ENCODE assay signal across 23 cellular contexts in the genomic region with DNA sequence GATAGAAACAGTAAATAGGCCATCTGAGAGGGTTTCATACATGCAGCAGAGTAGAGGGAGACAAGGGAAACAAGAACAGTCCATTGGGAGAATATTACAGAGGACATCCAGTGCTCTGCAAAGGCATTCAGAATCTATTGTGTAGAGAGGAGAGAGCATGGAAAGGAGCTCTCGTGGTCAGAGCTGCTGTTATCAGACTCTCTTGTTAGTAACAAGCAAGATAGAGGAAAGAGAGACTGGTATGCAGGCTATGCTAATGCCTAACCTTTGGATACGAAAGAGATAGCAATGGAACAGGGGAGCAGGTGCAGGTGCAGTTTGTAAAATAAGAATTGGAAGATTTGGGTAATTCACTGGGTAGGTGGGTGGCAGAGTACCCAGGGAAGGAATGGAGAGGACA.
DNase-seq lines count a peak whose midpoint lies in the region; ATAC-seq and TF ChIP-seq lines count a peak whose summit lies in the region.
"Had no signal": no experiment of that assay in that cellular context is flagged by ENCODE, and none has a peak within 500 bp of the region (broad histone marks: within the 10 kb centered on the region; RNA-seq: fewer than 3 reads in every experiment).

No MANE protein-coding gene starts in this region.

- POLR2A ChIA-PET in WTC11 (lab: Charles Lee), result no interaction called here
- POLR2A ChIA-PET in naive thymus-derived CD4-positive, alpha-beta T cell (lab: Charles Lee), result no interaction called here

- peaks cover 10% of the 10 kb centered on the region for H3K4me1 Mint-ChIP-seq in GM23338
- H3K4me1 Mint-ChIP-seq in WTC11, result peaks cover 11% of the 10 kb centered on the region
- H3K4me1 Mint-ChIP-seq in endodermal cell, result peaks cover 12% of the 10 kb centered on the region
- no peaks in the 10 kb centered on the region for H3K4me1 Mint-ChIP-seq in neural progenitor cell
- no peaks in the 10 kb centered on the region for H3K4me1 Mint-ChIP-seq in naive thymus-derived CD4-positive, alpha-beta T cell
- H3K4me1 Mint-ChIP-seq: CD14-positive monocyte; CD8-positive, alpha-beta memory T cell had no signal

- no peak overlapping the region for H3K9ac ChIP-seq in endodermal cell (ENCODE audit: extremely low read depth, low read length, poor library complexity, severe bottlenecking)
- H3K9ac ChIP-seq in neural progenitor cell, result no peak overlapping the region
- H3K9ac ChIP-seq: BLaER1 treated with 17β-estradiol and CSF1 and Interleukin-3, amounts not matched to agents 10 nM and 100 nM; GM23248 had no signal

- H3K9me3 ChIP-seq in endodermal cell (ENCODE audit: control insufficient read depth, low read length) (no peaks in the 10 kb centered on the region), neural progenitor cell (ENCODE audit: low read depth) (no peaks in the 10 kb centered on the region)
- H3K9me3 ChIP-seq in naive thymus-derived CD4-positive, alpha-beta T cell (ENCODE audit: control insufficient read depth in 2 of 3, low read length in 3 of 3), result no peaks in the 10 kb centered on the region
- H3K9me3 ChIP-seq: A549; BE2C; BLaER1 treated with 17β-estradiol and CSF1 and Interleukin-3, amounts not matched to agents 10 nM and 100 nM had no signal

- H3K36me3 Mint-ChIP-seq in GM23338 (ENCODE audit: low read depth) (peaks cover 5% of the 10 kb centered on the region; the same call in 1 of the 3 replicates), WTC11 (peaks cover 19% of the 10 kb centered on the region), endodermal cell (ENCODE audit: low read depth) (no peaks in the 10 kb centered on the region), neural progenitor cell (no peaks in the 10 kb centered on the region)
- no peaks in the 10 kb centered on the region for H3K36me3 Mint-ChIP-seq in naive thymus-derived CD4-positive, alpha-beta T cell
- H3K36me3 Mint-ChIP-seq: CD14-positive monocyte; CD8-positive, alpha-beta memory T cell had no signal

- WGBS in endodermal cell (ENCODE audit: insufficient coverage in 1 of 2, insufficient read length in 1 of 2), 2 experiments, result 43 to 55% methylated on average over 1 to 2 of the region's 2 CpGs

- H3K79me2 ChIP-seq in GM23338 (replicated peaks; ENCODE audit: insufficient read depth), result no peaks in the 10 kb centered on the region
- H3K79me2 ChIP-seq in neural progenitor cell (ENCODE audit: low read depth), result no peaks in the 10 kb centered on the region

- H3K27ac ChIP-seq in GM23338 (ENCODE audit: low read depth) (no peak overlapping the region), endodermal cell (ENCODE audit: low read depth, low read length) (no peak overlapping the region), neural progenitor cell (no peak overlapping the region)
- H3K27ac ChIP-seq in naive thymus-derived CD4-positive, alpha-beta T cell (ENCODE audit: low read depth, low read length), result no peak overlapping the region
- H3K27ac ChIP-seq: A549; BLaER1 treated with 17β-estradiol and CSF1 and Interleukin-3, amounts not matched to agents 10 nM and 100 nM; GM23248 had no signal

- H3K36me3 ChIP-seq in GM23338 (ENCODE audit: insufficient read depth) (no peaks in the 10 kb centered on the region), endodermal cell (ENCODE audit: control insufficient read depth, insufficient read depth, low read length) (no peaks in the 10 kb centered on the region), neural progenitor cell (no peaks in the 10 kb centered on the region)
- H3K36me3 ChIP-seq in naive thymus-derived CD4-positive, alpha-beta T cell (ENCODE audit: control insufficient read depth in 2 of 3, insufficient read depth in 3 of 3, low read length in 3 of 3), result no peaks in the 10 kb centered on the region
- H3K36me3 ChIP-seq: BE2C; BLaER1 treated with 17β-estradiol and CSF1 and Interleukin-3, amounts not matched to agents 10 nM and 100 nM had no signal

- no peaks in the 10 kb centered on the region for H4K20me1 ChIP-seq in GM23338 (replicated peaks; ENCODE audit: insufficient read depth)
- no peaks in the 10 kb centered on the region for H4K20me1 ChIP-seq in neural progenitor cell (ENCODE audit: low read depth)
- H4K20me1 ChIP-seq: BLaER1 treated with 17β-estradiol and CSF1 and Interleukin-3, amounts not matched to agents 10 nM and 100 nM had no signal

- intact Hi-C loops in naive thymus-derived CD4-positive, alpha-beta T cell (cut with micrococcal nuclease), result no loop called here

- H2AFZ ChIP-seq in GM23338 (no peak overlapping the region), neural progenitor cell (replicated peaks) (peak overlapping the region; percentile 47)
- H2AFZ ChIP-seq: GM23248 had no signal

- H3F3A ChIP-seq in GM23338 (replicated peaks; ENCODE audit: low read depth) (0 out of 2 replicates have a peak, but pooled peaks cover 5% of the 10 kb centered on the region), neural progenitor cell (ENCODE audit: low read depth) (no peaks in the 10 kb centered on the region)

- H3K4me1 ChIP-seq in GM23338 (ENCODE audit: insufficient read depth), result 0 out of 2 replicates have a peak, but pooled peaks cover 4% of the 10 kb centered on the region
- no peaks in the 10 kb centered on the region for H3K4me1 ChIP-seq in endodermal cell (ENCODE audit: control insufficient read depth, insufficient read depth, low read length)
- no peaks in the 10 kb centered on the region for H3K4me1 ChIP-seq in neural progenitor cell
- H3K4me1 ChIP-seq in naive thymus-derived CD4-positive, alpha-beta T cell (ENCODE audit: control insufficient read depth in 2 of 2, insufficient read depth in 2 of 2, low read length in 2 of 2), result no peaks in the 10 kb centered on the region
- H3K4me1 ChIP-seq: A549; BE2C; BLaER1 treated with 17β-estradiol and CSF1 and Interleukin-3, amounts not matched to agents 10 nM and 100 nM had no signal

- no peaks in the 10 kb centered on the region for H3K9me2 ChIP-seq in GM23338 (ENCODE audit: insufficient read depth)

- H3K4me3 Mint-ChIP-seq in GM23338 (no peak overlapping the region), WTC11 (no peak overlapping the region), endodermal cell (no peak overlapping the region), neural progenitor cell (peak overlapping the region; percentile 22)
- H3K4me3 Mint-ChIP-seq in naive thymus-derived CD4-positive, alpha-beta T cell, result no peak overlapping the region
- H3K4me3 Mint-ChIP-seq: CD14-positive monocyte; CD4-positive, alpha-beta T cell; CD8-positive, alpha-beta memory T cell had no signal

- DNase-seq in GM23338 (ENCODE audit: low spot score) (peak; percentile 17), WTC11 (ENCODE audit: low spot score) (no peak), endodermal cell (no peak), neural progenitor cell (ENCODE audit: low spot score) (no peak), NCI-H774 (lab: John Stamatoyannopoulos, UW) (no peak)
- no peak for DNase-seq in naive thymus-derived CD4-positive, alpha-beta T cell
- DNase-seq: 8988T; ACHN; AML-193; BE2C; CD4-positive, alpha-beta T cell; CD8-positive, alpha-beta memory T cell; DMS 273 treated with DMSO at 0.1 percent for 48 hours; DMS79; EL; GDM1; GM23248; HCEC 1CT had no signal

- CTCF ChIA-PET in WTC11 (lab: Charles Lee), result no interaction called here
- CTCF ChIA-PET in naive thymus-derived CD4-positive, alpha-beta T cell (lab: Charles Lee), result no interaction called here

- no peaks in the 10 kb centered on the region for H3K27me3 ChIP-seq in GM23338 (ENCODE audit: insufficient read depth)
- no peaks in the 10 kb centered on the region for H3K27me3 ChIP-seq in endodermal cell (ENCODE audit: control insufficient read depth, insufficient read depth, low read length, poor library complexity, severe bottlenecking)
- no peaks in the 10 kb centered on the region for H3K27me3 ChIP-seq in neural progenitor cell
- no peaks in the 10 kb centered on the region for H3K27me3 ChIP-seq in naive thymus-derived CD4-positive, alpha-beta T cell (ENCODE audit: control insufficient read depth in 2 of 2, insufficient read depth in 2 of 2, low read length in 2 of 2)
- H3K27me3 ChIP-seq: BE2C; BLaER1 treated with 17β-estradiol and CSF1 and Interleukin-3, amounts not matched to agents 10 nM and 100 nM had no signal

- ATAC-seq in GM23338 (peak; percentile 76), WTC11 (peak; percentile 73), GM21381 (IDR thresholded peaks at IDR 0.05; ENCODE audit: unreplicated experiment) (no peak), HG03280 (IDR thresholded peaks at IDR 0.05; ENCODE audit: unreplicated experiment) (no peak)
- ATAC-seq in naive thymus-derived CD4-positive, alpha-beta T cell, result no peak
- ATAC-seq: A549 had no signal

- H3K4me3 ChIP-seq in GM23338, result no peak overlapping the region
- peak overlapping the region; percentile 26 for H3K4me3 ChIP-seq in endodermal cell (ENCODE audit: low read length)
- H3K4me3 ChIP-seq in neural progenitor cell, result no peak overlapping the region
- H3K4me3 ChIP-seq in naive thymus-derived CD4-positive, alpha-beta T cell (ENCODE audit: low read length), result no peak overlapping the region
- H3K4me3 ChIP-seq: A549; BLaER1 treated with 17β-estradiol and CSF1 and Interleukin-3, amounts not matched to agents 10 nM and 100 nM; GM23248 had no signal

- H3K9me3 Mint-ChIP-seq in GM23338 (peaks cover 2% of the 10 kb centered on the region; the same call in 2 of the 3 replicates), WTC11 (peaks cover 43% of the 10 kb centered on the region), endodermal cell (no peaks in the 10 kb centered on the region), neural progenitor cell (no peaks in the 10 kb centered on the region)
- H3K9me3 Mint-ChIP-seq in naive thymus-derived CD4-positive, alpha-beta T cell, result peaks cover 3 to 18% (median 5%) of the 10 kb centered on the region in 11 donors

- no peak overlapping the region for H3K27ac Mint-ChIP-seq in GM23338
- no peak overlapping the region for H3K27ac Mint-ChIP-seq in WTC11
- H3K27ac Mint-ChIP-seq in endodermal cell, result peak overlapping the region; percentile 8
- H3K27ac Mint-ChIP-seq in neural progenitor cell, result no peak overlapping the region
- H3K27ac Mint-ChIP-seq in naive thymus-derived CD4-positive, alpha-beta T cell, result peak overlapping the region in 1 of 9 donors; percentile 51
- H3K27ac Mint-ChIP-seq: CD14-positive monocyte; CD4-positive, alpha-beta T cell had no signal

- H3K27me3 Mint-ChIP-seq in GM23338 (ENCODE audit: insufficient read depth, low read depth, poor library complexity), result no peaks in the 10 kb centered on the region
- no peaks in the 10 kb centered on the region for H3K27me3 Mint-ChIP-seq in WTC11 (ENCODE audit: low read depth)
- no peaks in the 10 kb centered on the region for H3K27me3 Mint-ChIP-seq in endodermal cell (ENCODE audit: insufficient read depth)
- H3K27me3 Mint-ChIP-seq in neural progenitor cell (ENCODE audit: insufficient read depth, low read depth), result peaks cover 6% of the 10 kb centered on the region
- no peaks in the 10 kb centered on the region for H3K27me3 Mint-ChIP-seq in naive thymus-derived CD4-positive, alpha-beta T cell
- H3K27me3 Mint-ChIP-seq: CD4-positive, alpha-beta T cell; CD8-positive, alpha-beta memory T cell had no signal

- TF ChIP-seq CTCF in GM23338 (conservative IDR thresholded peaks at IDR 0.05; ENCODE audit: low read depth in 2 of 2), result no peak
- TF ChIP-seq CTCF in WTC11 (IDR thresholded peaks at IDR 0.05), result no peak
- TF ChIP-seq CTCF in endodermal cell (conservative IDR thresholded peaks at IDR 0.05), result no peak
- TF ChIP-seq CTCF in neural progenitor cell (IDR thresholded peaks at IDR 0.05), result no peak

- H3K4me2 ChIP-seq in GM23338 (no peak overlapping the region), neural progenitor cell (no peak overlapping the region)
- H3K4me2 ChIP-seq: A549; BLaER1 treated with 17β-estradiol and CSF1 and Interleukin-3, amounts not matched to agents 10 nM and 100 nM had no signal

Comparison
In these comparisons a context has a peak if more than half of its experiments do, and no peak if none do; other contexts are left out.
1. ATAC-seq: peak in GM23338 (single experiment) and WTC11 (single experiment); none in naive thymus-derived CD4-positive, alpha-beta T cell (single experiment), GM21381 (single experiment) and HG03280 (single experiment).